In genomic region chr17:62477718-62478401, GRCh38 we compare ENCODE assay signal across 8 cellular contexts. TPM values are rescaled to one million over a fixed set of nuclear protein-coding genes. Genes with fewer than 3 reads are reported as not detected.
DNase-seq lines count a peak whose midpoint lies in the region; ATAC-seq lines count a peak whose summit lies in the region.
"Not testable (repeated sequence)": the region's sequence is repeated elsewhere in the genome, so short reads cannot be mapped to it uniquely, and the experiment has no call there.

No MANE protein-coding gene starts in this region.

- H3K27ac ChIP-seq in ectodermal cell (ENCODE audit: insufficient read depth, low read depth, low read length, poor library complexity, severe bottlenecking), result peak overlapping the region; percentile 36
- peak overlapping the region; percentile 66 to 100 (median 97) for H3K27ac ChIP-seq in skin epidermis

- H3K27me3 ChIP-seq in ectodermal cell (ENCODE audit: control insufficient read depth, insufficient read depth, low read length, poor library complexity, severe bottlenecking), result not testable (repeated sequence)

- H3K4me3 ChIP-seq in ectodermal cell (ENCODE audit: insufficient read depth, low read depth, low read length) (peak overlapping the region; percentile 65), skin epidermis (peak overlapping the region; percentile 63 to 91 (median 78))

- not testable (repeated sequence) for H3K9me3 ChIP-seq in ectodermal cell (ENCODE audit: control insufficient read depth, low read length)

- H3K36me3 ChIP-seq in ectodermal cell (ENCODE audit: control insufficient read depth, insufficient read depth, low read length), result not testable (repeated sequence)

- H3K4me1 ChIP-seq in ectodermal cell (ENCODE audit: control insufficient read depth, insufficient read depth, low read length), result not testable (repeated sequence)

- peak; percentile 23 for ATAC-seq in HG03025 (IDR thresholded peaks at IDR 0.05; ENCODE audit: low FRiP score, unreplicated experiment)
- ATAC-seq in left lobe of liver, result peak; percentile 49

- peak; percentile 19 for DNase-seq in AG08395 (ENCODE audit: low spot score)
- peak; percentile 30 for DNase-seq in GM19238 (ENCODE audit: insufficient read length, low spot score)
- DNase-seq in NCI-H69 (lab: John Stamatoyannopoulos, UW), result peak; percentile 66
- DNase-seq in activated T-cell treated with anti-CD3 and anti-CD28 coated beads for 1 hour (ENCODE audit: low read depth), result peak; percentile 17
- DNase-seq in left lobe of liver (ENCODE audit: low spot score), result peak; percentile 60

- WGBS in ectodermal cell, 2 experiments, result 2% methylated on average over 59 of the region's 59 CpGs

RNA-seq across cellular contexts. Expression of gene TLK2, which starts 0.8 kb away (rescaled TPM):
- polyA plus RNA-seq in ectodermal cell (2013, experiment 1 of 4), result 65.5 TPM
- 76.9 TPM for polyA plus RNA-seq in ectodermal cell (2013, experiment 2 of 4)
- 54.0 TPM for polyA plus RNA-seq in ectodermal cell (2013, experiment 3 of 4)
- 57.3 TPM for polyA plus RNA-seq in ectodermal cell (2013, experiment 4 of 4)
- 11.4 TPM for total RNA-seq in left lobe of liver

RNA-seq across cellular contexts. Expression of gene METTL2A, which starts 54.2 kb away (rescaled TPM):
- 30.5 TPM for polyA plus RNA-seq in ectodermal cell (2013, experiment 1 of 4)
- 39.3 TPM for polyA plus RNA-seq in ectodermal cell (2013, experiment 2 of 4)
- polyA plus RNA-seq in ectodermal cell (2013, experiment 3 of 4), result 33.9 TPM
- 34.4 TPM for polyA plus RNA-seq in ectodermal cell (2013, experiment 4 of 4)
- total RNA-seq in left lobe of liver, result 7.8 TPM

Comparison
In these comparisons a context has a peak if more than half of its experiments do, and no peak if none do; other contexts are left out.
1. Peak in every context shown above with its lines: DNase-seq, ATAC-seq, H3K4me3 ChIP-seq and H3K27ac ChIP-seq.